In the genomic region with DNA sequence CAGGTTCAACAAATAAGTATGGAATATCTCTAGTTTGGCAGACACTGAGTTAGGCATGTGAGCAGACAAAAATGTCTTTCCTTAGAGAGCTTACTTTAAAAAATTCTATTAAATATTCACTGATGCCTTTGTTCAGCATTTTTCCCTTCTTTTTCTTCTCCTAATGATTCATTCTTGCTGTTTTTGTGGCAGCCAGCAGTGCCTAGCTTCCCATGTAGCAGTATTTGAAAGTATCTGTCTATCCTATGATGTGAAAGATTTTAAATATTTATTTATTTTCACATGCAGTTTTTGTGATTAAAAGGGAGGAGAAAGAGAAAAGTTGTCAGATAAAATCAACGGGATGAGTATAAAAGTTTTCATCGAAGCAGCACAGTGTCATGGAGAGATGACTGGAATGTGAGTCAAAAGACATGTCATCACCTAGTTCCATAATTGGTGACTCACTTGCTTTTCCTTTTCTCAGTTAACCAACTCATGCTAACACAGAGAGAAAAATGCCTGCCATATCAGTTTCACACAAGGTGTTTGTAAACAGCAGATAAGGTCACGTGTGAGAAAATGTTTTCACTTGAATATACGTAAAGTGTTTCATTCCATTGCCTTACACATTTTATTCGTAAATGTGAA, we compare ENCODE assay signal across 10 cellular contexts.
A peak's percentile ranks its signal among the peaks of the same experiment; 100 is the strongest.
DNase-seq lines count a peak whose midpoint lies in the region; ATAC-seq lines count a peak whose summit lies in the region.
"Had no signal": no experiment of that assay in that cellular context is flagged by ENCODE, and none has a peak within 500 bp of the region (broad histone marks: within the 10 kb centered on the region; RNA-seq: fewer than 3 reads in every experiment).

No MANE protein-coding gene starts in this region.

- peak overlapping the region; percentile 69 for H3K9ac ChIP-seq in skeletal muscle satellite cell (ENCODE audit: low read depth, low read length)

- H3K4me1 ChIP-seq in skeletal muscle satellite cell (ENCODE audit: control insufficient read depth, insufficient read depth, low read length): peaks cover 18% of the 10 kb centered on the region

- peak overlapping the region; percentile 74 for H3K4me2 ChIP-seq in skeletal muscle satellite cell (ENCODE audit: low read length)

- peak overlapping the region; percentile 37 for H3K4me3 ChIP-seq in skeletal muscle satellite cell (ENCODE audit: low read length)

- ATAC-seq in GM18907 (IDR thresholded peaks at IDR 0.05; ENCODE audit: unreplicated experiment) (no peak), GM19395 (IDR thresholded peaks at IDR 0.05; ENCODE audit: unreplicated experiment) (no peak)

- DNase-seq in DMS53 (lab: John Stamatoyannopoulos, UW) (peak; percentile 48), DMS53 treated with DMSO at 0.1 percent for 48 hours (lab: John Stamatoyannopoulos, UW; ENCODE audit: unreplicated experiment) (no peak), SW 1271 (lab: John Stamatoyannopoulos, UW) (peak; percentile 14 to 56), fibroblast of the conjunctiva (ENCODE audit: low read depth) (peak; percentile 33), NCI-H748 (lab: John Stamatoyannopoulos, UW; ENCODE audit: unreplicated experiment) (no peak)
- DNase-seq: activated CD4-positive, alpha-beta T cell treated with anti-CD3 and anti-CD28 coated beads for 1 hour; RPMI8226 had no signal

- no peaks in the 10 kb centered on the region for H3K36me3 ChIP-seq in skeletal muscle satellite cell (ENCODE audit: insufficient read depth, low read length)

- no peaks in the 10 kb centered on the region for H3K9me3 ChIP-seq in skeletal muscle satellite cell (replicated peaks; ENCODE audit: low read length)

- H3K27me3 ChIP-seq in skeletal muscle satellite cell (ENCODE audit: control insufficient read depth, insufficient read depth, low read length): no peaks in the 10 kb centered on the region

Comparison
In these comparisons a context has a peak if more than half of its experiments do, and no peak if none do; other contexts are left out.
1. DNase-seq: peak in DMS53 (single experiment), SW 1271 (2 of 2) and fibroblast of the conjunctiva (single experiment); none in DMS53 treated with DMSO at 0.1 percent for 48 hours (single experiment) and NCI-H748 (single experiment).